In the genomic region with DNA sequence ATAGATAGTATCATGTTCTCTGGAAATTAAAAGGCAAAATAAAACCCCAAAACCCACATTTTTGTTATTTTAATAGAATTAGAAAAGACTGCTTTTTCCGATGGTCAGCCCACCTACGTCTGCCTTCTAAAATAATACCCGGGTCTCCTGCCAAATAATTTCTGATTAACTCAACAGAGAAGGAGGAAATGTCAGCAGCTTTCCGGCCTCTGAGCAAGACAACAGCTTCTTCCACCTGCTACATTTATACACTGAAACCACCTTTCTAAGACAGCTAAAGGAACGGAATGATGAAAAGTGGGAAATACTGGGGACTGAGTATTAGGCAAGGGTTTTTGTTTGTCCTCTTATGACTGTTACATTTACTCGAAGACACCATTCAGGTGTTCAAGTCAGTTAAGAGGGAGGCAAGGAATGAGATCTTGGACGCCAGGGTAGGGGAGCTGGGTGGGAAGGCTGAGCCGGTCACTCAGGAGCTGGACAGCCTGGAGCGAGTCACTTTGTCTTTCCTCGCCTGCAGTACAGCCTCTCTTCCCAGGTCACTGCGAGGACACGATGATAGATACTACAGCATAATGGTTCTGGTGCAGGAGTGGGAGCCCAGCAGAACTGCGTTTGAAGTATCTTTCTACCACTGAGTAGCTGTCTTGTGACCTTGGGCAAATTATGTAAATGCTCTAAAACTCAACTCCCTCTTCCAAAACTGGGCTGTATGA, we compare ENCODE assay signal across 25 cellular contexts.
"Had no signal": no experiment of that assay in that cellular context is flagged by ENCODE, and none has a peak within 500 bp of the region (broad histone marks: within the 10 kb centered on the region; RNA-seq: fewer than 3 reads in every experiment).

No MANE protein-coding gene starts in this region.

- ATAC-seq: activated CD4-positive, alpha-beta T cell treated with anti-CD3 and anti-CD28 coated beads for 36 hours; activated T-cell treated with anti-CD3 and anti-CD28 coated beads, Interleukin-2, amount 50 U/mL, for 4 hours; esophagus mucosa; natural killer cell; pancreas; psoas muscle; stimulated activated naive CD8-positive, alpha-beta T cell treated with anti-CD3 and anti-CD28 coated beads, Interleukin-15, Interleukin-2, amounts not matched to agents 100 U/mL and 50 U/mL, for 24 hours had no signal

- H3K27ac Mint-ChIP-seq: activated B cell treated with CpG ODN at 0.5 μM for 24 hours; activated CD4-positive, alpha-beta T cell treated with anti-CD3 and anti-CD28 coated beads for 36 hours; activated naive CD4-positive, alpha-beta T cell treated with anti-CD3 and anti-CD28 coated beads for 36 hours; activated naive CD8-positive, alpha-beta T cell treated with anti-CD3 and anti-CD28 coated beads, Interleukin-2, amount 10 ng/mL, durations not matched to agents 7 days and 5 days; mesothelial cell of epicardium; natural killer cell; T-helper 1 cell treated with Interleukin-12 subunit alpha and Interleukin-12 subunit beta and Interleukin-4 antibody, amounts not matched to agents 30 μg/mL and 1 μg/mL, for 36 hours; type B pancreatic cell had no signal

- H3K36me3 Mint-ChIP-seq: activated naive CD8-positive, alpha-beta T cell treated with anti-CD3 and anti-CD28 coated beads, Interleukin-2, amount 10 ng/mL, durations not matched to agents 7 days and 5 days; mesothelial cell of epicardium; natural killer cell; type B pancreatic cell had no signal

- H3K27me3 ChIP-seq: pancreas, vagina had no signal

- H3K27me3 Mint-ChIP-seq: activated naive CD8-positive, alpha-beta T cell treated with anti-CD3 and anti-CD28 coated beads, Interleukin-2, amount 10 ng/mL, durations not matched to agents 7 days and 5 days had no signal

- H3K4me3 Mint-ChIP-seq: activated B cell treated with CpG ODN at 0.5 μM for 24 hours; activated CD4-positive, alpha-beta T cell treated with anti-CD3 and anti-CD28 coated beads for 36 hours; activated naive CD4-positive, alpha-beta T cell treated with anti-CD3 and anti-CD28 coated beads for 36 hours; activated naive CD8-positive, alpha-beta T cell treated with anti-CD3 and anti-CD28 coated beads, Interleukin-2, amount 10 ng/mL, durations not matched to agents 7 days and 5 days; activated T-cell treated with anti-CD3 and anti-CD28 coated beads, Interleukin-2, amount 50 U/mL, for 4 hours; mesothelial cell of epicardium; natural killer cell; T-helper 1 cell treated with Interleukin-12 subunit alpha and Interleukin-12 subunit beta and Interleukin-4 antibody, amounts not matched to agents 30 μg/mL and 1 μg/mL, for 36 hours; type B pancreatic cell had no signal

- H3K4me1 ChIP-seq: pancreas, vagina had no signal

- DNase-seq: activated B cell treated with CpG ODN at 0.5 μM for 24 hours; activated CD4-positive, alpha-beta T cell treated with anti-CD3 and anti-CD28 coated beads for 36 hours; activated CD4-positive, alpha-beta T cell treated with anti-CD3 and anti-CD28 coated beads, Interleukin-2, amount 50 U/mL, for 4 hours; activated CD8-positive, alpha-beta memory T cell treated with anti-CD3 and anti-CD28 coated beads, Interleukin-2, amount 50 U/mL, for 48 hours; activated naive CD4-positive, alpha-beta T cell treated with anti-CD3 and anti-CD28 coated beads for 36 hours; activated naive CD8-positive, alpha-beta T cell treated with anti-CD3 and anti-CD28 coated beads, Interleukin-2, amount 10 ng/mL, durations not matched to agents 7 days and 5 days; activated T-cell treated with anti-CD3 and anti-CD28 coated beads, Interleukin-2, amount 50 U/mL, for 4 hours; amniotic stem cell; effector CD8-positive, alpha-beta T cell; foreskin melanocyte; glutamatergic neuron; islet precursor cell; mammary epithelial cell; natural killer cell; pancreas; psoas muscle; right cardiac atrium; stimulated activated CD4-positive, alpha-beta T cell treated with anti-CD3 and anti-CD28 coated beads, Interleukin-4, amount 100 ng/mL, for 4 hours; stimulated activated naive CD8-positive, alpha-beta T cell treated with anti-CD3 and anti-CD28 coated beads, Interleukin-15, Interleukin-2, amounts not matched to agents 100 U/mL and 50 U/mL, for 24 hours; T1000 had no signal

- H3K9me3 ChIP-seq: pancreas, psoas muscle, vagina had no signal

- H3K4me3 ChIP-seq: pancreas, psoas muscle, vagina had no signal

- H3K36me3 ChIP-seq: pancreas, vagina had no signal

- H3K9me3 Mint-ChIP-seq: activated B cell treated with CpG ODN at 0.5 μM for 24 hours; activated naive CD4-positive, alpha-beta T cell treated with anti-CD3 and anti-CD28 coated beads for 36 hours; activated naive CD8-positive, alpha-beta T cell treated with anti-CD3 and anti-CD28 coated beads, Interleukin-2, amount 10 ng/mL, durations not matched to agents 7 days and 5 days; activated T-cell treated with anti-CD3 and anti-CD28 coated beads, Interleukin-2, amount 50 U/mL, for 4 hours; mesothelial cell of epicardium; natural killer cell; T-helper 1 cell treated with Interleukin-12 subunit alpha and Interleukin-12 subunit beta and Interleukin-4 antibody, amounts not matched to agents 30 μg/mL and 1 μg/mL, for 36 hours; type B pancreatic cell had no signal

- H3K4me1 Mint-ChIP-seq: activated B cell treated with CpG ODN at 0.5 μM for 24 hours; activated CD4-positive, alpha-beta T cell treated with anti-CD3 and anti-CD28 coated beads for 36 hours; activated naive CD8-positive, alpha-beta T cell treated with anti-CD3 and anti-CD28 coated beads, Interleukin-2, amount 10 ng/mL, durations not matched to agents 7 days and 5 days; natural killer cell had no signal

- H3K27ac ChIP-seq: pancreas, psoas muscle, vagina had no signal
